ENCODE assay signal across 16 cellular contexts in genomic region chr17:60111661-60112060, GRCh38. TPM values are rescaled to one million over a fixed set of nuclear protein-coding genes. Genes with fewer than 3 reads are reported as not detected.
A peak's percentile ranks its signal among the peaks of the same experiment; 100 is the strongest.
DNase-seq lines count a peak whose midpoint lies in the region; ATAC-seq, FAIRE-seq and TF ChIP-seq lines count a peak whose summit lies in the region.
"Not testable (repeated sequence)": the region's sequence is repeated elsewhere in the genome, so short reads cannot be mapped to it uniquely, and the experiment has no call there.
"Had no signal": no experiment of that assay in that cellular context is flagged by ENCODE, and none has a peak within 500 bp of the region (broad histone marks: within the 10 kb centered on the region; RNA-seq: fewer than 3 reads in every experiment).

No MANE protein-coding gene starts in this region.

- H3K18ac ChIP-seq in IMR-90 (ENCODE audit: low read depth, low read length), result not testable (repeated sequence)

- not testable (repeated sequence) for H2AK5ac ChIP-seq in IMR-90 (ENCODE audit: low read depth, low read length)

- not testable (repeated sequence) for H3K23ac ChIP-seq in IMR-90 (ENCODE audit: low read depth, low read length)

- H3K9me1 ChIP-seq in IMR-90 (ENCODE audit: insufficient read depth, low read length), result not testable (repeated sequence)

- not testable (repeated sequence) for BruUV-seq in IMR-90 (replicated peaks; lab: Mats Ljungman, UMichigan)

- H3K56ac ChIP-seq in IMR-90 (ENCODE audit: extremely low read depth, insufficient read depth, low read length), result not testable (repeated sequence)

- H3K4me1 Mint-ChIP-seq in activated CD4-positive, alpha-beta T cell treated with anti-CD3 and anti-CD28 coated beads for 36 hours; brain; neural crest cell: not testable (repeated sequence)

- H3K4ac ChIP-seq in IMR-90 (ENCODE audit: low read depth, low read length), result not testable (repeated sequence)

- not testable (repeated sequence) for H3K4me2 ChIP-seq in IMR-90 (ENCODE audit: low read depth, low read length)

- not testable (repeated sequence) for H3K14ac ChIP-seq in IMR-90 (replicated peaks; ENCODE audit: low read depth, low read length)

- not testable (repeated sequence) for H2BK20ac ChIP-seq in IMR-90 (ENCODE audit: low read depth, low read length)

- H4K8ac ChIP-seq in IMR-90 (ENCODE audit: low read depth in 2 of 2, low read length in 2 of 2), result not testable (repeated sequence)

- intact Hi-C loops in IMR-90 (cut with micrococcal nuclease); activated CD4-positive, alpha-beta T cell treated with anti-CD3 and anti-CD28 coated beads for 36 hours (cut with DNase I, micrococcal nuclease); left colon (cut with DNase I, micrococcal nuclease); upper lobe of right lung (cut with DNase I): not testable (repeated sequence)

- dilution Hi-C loops in IMR-90 (cut with HindIII; ENCODE audit: low sequenced_read_pairs, unreplicated experiment), result not testable (repeated sequence)

- ATAC-seq in IMR-90 (ENCODE audit: low read depth), result peak; percentile 66; the same call in 1 of the 2 replicates
- peak; percentile 42 for ATAC-seq in activated CD4-positive, alpha-beta T cell treated with anti-CD3 and anti-CD28 coated beads for 36 hours
- peak; percentile 76 for ATAC-seq in left colon
- peak; percentile 77 for ATAC-seq in upper lobe of right lung

- H3K9me3 Mint-ChIP-seq in activated CD4-positive, alpha-beta T cell treated with anti-CD3 and anti-CD28 coated beads for 36 hours (ENCODE audit: low read depth); brain; neural crest cell: not testable (repeated sequence)

- not testable (repeated sequence) for H2AK9ac ChIP-seq in IMR-90 (replicated peaks; ENCODE audit: low read depth, low read length, poor library complexity)

- H3K79me1 ChIP-seq in IMR-90 (ENCODE audit: low read depth in 1 of 2, low read length in 2 of 2), result peaks cover 0 to 13% of the 10 kb centered on the region in 2 experiments; a peak in 2 of 4 replicates

- not testable (repeated sequence) for TF ChIP-seq RAD21 in IMR-90 (IDR thresholded peaks at IDR 0.05; ENCODE audit: low read length)

- H4K20me1 ChIP-seq in IMR-90 (ENCODE audit: insufficient read depth, low read length), result not testable (repeated sequence)

- in situ Hi-C loops in IMR-90 (cut with MboI; ENCODE audit: low sequenced_read_pairs), result not testable (repeated sequence)

- not testable (repeated sequence) for H4K5ac ChIP-seq in IMR-90 (ENCODE audit: low read depth, low read length)

- not testable (repeated sequence) for H3K4me3 Mint-ChIP-seq in activated CD4-positive, alpha-beta T cell treated with anti-CD3 and anti-CD28 coated beads for 36 hours; brain; neural crest cell

- not testable (repeated sequence) for H2BK15ac ChIP-seq in IMR-90 (ENCODE audit: low read depth, low read length)

- H3K4me1 ChIP-seq in IMR-90 (ENCODE audit: control insufficient read depth, insufficient read depth, low read length); upper lobe of right lung: not testable (repeated sequence)

- H3K27me3 Mint-ChIP-seq in activated CD4-positive, alpha-beta T cell treated with anti-CD3 and anti-CD28 coated beads for 36 hours, result not testable (repeated sequence)
- H3K27me3 Mint-ChIP-seq in brain (peaks cover 13% of the 10 kb centered on the region), neural crest cell (ENCODE audit: low read depth) (peaks cover 20% of the 10 kb centered on the region)

- H2BK120ac ChIP-seq in IMR-90 (ENCODE audit: low read depth, low read length), result not testable (repeated sequence)

- H4K91ac ChIP-seq in IMR-90 (ENCODE audit: insufficient read depth, low read depth, low read length), result not testable (repeated sequence)

- CTCF ChIA-PET in IMR-90 (lab: Yijun Ruan, JAX); activated CD4-positive, alpha-beta T cell treated with anti-CD3 and anti-CD28 coated beads for 36 hours (lab: Charles Lee): not testable (repeated sequence)

- H3K27me3 ChIP-seq in IMR-90 (ENCODE audit: control insufficient read depth, insufficient read depth, low read length); upper lobe of right lung: not testable (repeated sequence)

- not testable (repeated sequence) for DNase-seq in IMR-90; activated CD4-positive, alpha-beta T cell treated with anti-CD3 and anti-CD28 coated beads for 36 hours; frontal cortex (ENCODE audit: low spot score in 2 of 2); left colon; neural crest cell (ENCODE audit: low read depth, low spot score); upper lobe of right lung

- H2AFZ ChIP-seq in IMR-90 (replicated peaks; ENCODE audit: low read length, poor library complexity), result not testable (repeated sequence)

- TF ChIP-seq POLR2A in IMR-90 (IDR thresholded peaks at IDR 0.05; ENCODE audit: low read depth, low read length), result not testable (repeated sequence)

- not testable (repeated sequence) for H3K9me3 ChIP-seq in IMR-90 (ENCODE audit: control insufficient read depth, insufficient read depth, low read length); upper lobe of right lung

- H3K36me3 ChIP-seq in IMR-90 (ENCODE audit: control insufficient read depth, insufficient read depth, low read length); upper lobe of right lung: not testable (repeated sequence)

- H3K36me3 Mint-ChIP-seq in activated CD4-positive, alpha-beta T cell treated with anti-CD3 and anti-CD28 coated beads for 36 hours (ENCODE audit: low read depth); brain; neural crest cell (ENCODE audit: low read depth): not testable (repeated sequence)

- not testable (repeated sequence) for H2BK5ac ChIP-seq in IMR-90 (ENCODE audit: low read depth, low read length, poor library complexity, severe bottlenecking)

- TF ChIP-seq CTCF in IMR-90 (conservative IDR thresholded peaks at IDR 0.05; ENCODE audit: low read depth, low read length), result not testable (repeated sequence)
- TF ChIP-seq CTCF in brain (conservative IDR thresholded peaks at IDR 0.05) (peak; percentile 26 to 27), neural crest cell (conservative IDR thresholded peaks at IDR 0.05) (peak; percentile 38), upper lobe of right lung (IDR thresholded peaks at IDR 0.05) (peak; percentile 14)

- FAIRE-seq in G401.6 (lab: Jason Lieb, UNC) (peak; percentile 98), frontal cortex (lab: Jason Lieb, UNC) (peak; percentile 87)

- POLR2A ChIA-PET in IMR-90 (lab: Charles Lee; ENCODE audit: unreplicated experiment); activated CD4-positive, alpha-beta T cell treated with anti-CD3 and anti-CD28 coated beads for 36 hours (lab: Charles Lee): not testable (repeated sequence)

- not testable (repeated sequence) for H3K27ac Mint-ChIP-seq in activated CD4-positive, alpha-beta T cell treated with anti-CD3 and anti-CD28 coated beads for 36 hours; brain; neural crest cell (ENCODE audit: unreplicated experiment)

- H3K9ac ChIP-seq in IMR-90 (ENCODE audit: low read depth, low read length), result not testable (repeated sequence)

- whole genome bisulfite sequencing in IMR-90 (ENCODE audit: extremely low coverage in 2 of 2, insufficient read length in 1 of 2), 2 experiments, result no CpG with 5 or more reads among the region's 5 CpGs

- H3K27ac ChIP-seq in IMR-90 (ENCODE audit: insufficient read depth, low read length); upper lobe of right lung: not testable (repeated sequence)

- H3K4me3 ChIP-seq in IMR-90 (ENCODE audit: insufficient read depth, low read depth, low read length); upper lobe of right lung: not testable (repeated sequence)

RNA-seq across cellular contexts. Expression of gene HEATR6, which starts 32.9 kb away (rescaled TPM):
- 25.6 and 27.6 TPM in 2 replicates for total RNA-seq in IMR-90 (2012; rRNA removed)
- 16.7 and 20.2 TPM in 2 replicates for polyA plus RNA-seq in IMR-90 (2012; rRNA removed)
- polyA plus RNA-seq in IMR-90 (2012; cell fraction: cytosol; rRNA removed), result 6.2 and 14.9 TPM in 2 replicates
- 38.1 and 58.8 TPM in 2 replicates for polyA plus RNA-seq in IMR-90 (2012; cell fraction: nucleus; rRNA removed; ENCODE audit: low replicate concordance)
- total RNA-seq in activated CD4-positive, alpha-beta T cell treated with anti-CD3 and anti-CD28 coated beads for 36 hours, result 10 to 100 TPM; 25.4 to 26.8 TPM
- polyA plus RNA-seq in brain (ENCODE audit: insufficient read depth, low read depth, low replicate concordance), result 14.7 TPM
- 13.5 TPM for total RNA-seq in frontal cortex
- 1 to 10 TPM; 9.1 to 9.4 TPM for total RNA-seq in left colon
- total RNA-seq in neural crest cell, result 33.2 and 36.6 TPM in 2 replicates
- total RNA-seq in upper lobe of right lung, result 26.9 TPM

RNA-seq across cellular contexts. Expression of gene CA4, which starts 38.1 kb away (rescaled TPM):
- not detected in 2 replicates for total RNA-seq in IMR-90 (2012; rRNA removed)
- not detected in 2 replicates for polyA plus RNA-seq in IMR-90 (2012; rRNA removed)
- polyA plus RNA-seq in IMR-90 (2012; cell fraction: cytosol; rRNA removed), result not detected in 2 replicates
- polyA plus RNA-seq in IMR-90 (2012; cell fraction: nucleus; rRNA removed; ENCODE audit: low replicate concordance), result not detected in 2 replicates
- total RNA-seq in activated CD4-positive, alpha-beta T cell treated with anti-CD3 and anti-CD28 coated beads for 36 hours, result not detected
- 21.7 TPM for polyA plus RNA-seq in brain (ENCODE audit: insufficient read depth, low read depth, low replicate concordance)
- 0.41 TPM for total RNA-seq in frontal cortex
- 100 to 1,000 TPM; 394 to 509 TPM for total RNA-seq in left colon
- 0.26 TPM in 1 of 2 replicates, not detected in the other for total RNA-seq in neural crest cell
- total RNA-seq in upper lobe of right lung, result 73.1 TPM
- total RNA-seq: activated CD8-positive, alpha-beta T cell treated with anti-CD3 and anti-CD28 coated beads, Interleukin-2, amount 10 ng/mL, durations not matched to agents 7 days and 5 days; epithelial cell of proximal tubule; fibroblast of villous mesenchyme; LHCN-M2; RPMI7951; SK-MEL-5; T-helper 1 cell treated with Interleukin-12 subunit alpha and Interleukin-12 subunit beta and Interleukin-4 antibody, amounts not matched to agents 30 ng/mL and 1 ng/mL, for 36 hours had no signal
- polyA plus RNA-seq: immature natural killer cell had no signal

Comparison
In these comparisons a context has a peak if more than half of its experiments do, and no peak if none do; other contexts are left out.
1. RNA of gene CA4, which starts 38.1 kb away (total RNA-seq): 394 to 509 TPM in left colon and 73.1 TPM in upper lobe of right lung (single experiment); 0.41 TPM in frontal cortex (single experiment), 0.26 TPM in neural crest cell, not detected in IMR-90 and not detected in activated CD4-positive, alpha-beta T cell treated with anti-CD3 and anti-CD28 coated beads for 36 hours; every median in the first group is over 10 times any median in the second.
2. Peak in every context shown above with its lines, with median percentiles within 50 percentile points of each other: ATAC-seq.